Comparison of ENCODE assay signal across 27 cellular contexts in genomic region chr13:111867657-111868056, GRCh38.
"Had no signal": no experiment of that assay in that cellular context is flagged by ENCODE, and none has a peak within 500 bp of the region (broad histone marks: within the 10 kb centered on the region; RNA-seq: fewer than 3 reads in every experiment).

No MANE protein-coding gene starts in this region.

- H3K27ac ChIP-seq: stomach, suprapubic skin, testis, thoracic aorta, thyroid gland, tibial artery, tibial nerve, transverse colon, upper lobe of left lung, upper lobe of right lung, uterus, vagina had no signal

- H3K27me3 ChIP-seq: testis, thyroid gland, tibial artery, tibial nerve, transverse colon, upper lobe of left lung, uterus, vagina had no signal

- H3K36me3 ChIP-seq: stomach, suprapubic skin, thoracic aorta, thyroid gland, tibial artery, tibial nerve, transverse colon, upper lobe of left lung, upper lobe of right lung, uterus, vagina had no signal

- FAIRE-seq: urothelium cell line had no signal

- H3K4me1 ChIP-seq: stomach, suprapubic skin, testis, thyroid gland, tibial artery, transverse colon, upper lobe of left lung, upper lobe of right lung, uterus, vagina had no signal

- H3K9me3 ChIP-seq: suprapubic skin, testis, thoracic aorta, thyroid gland, tibial artery, transverse colon, upper lobe of left lung, upper lobe of right lung, uterus, vagina had no signal

- ATAC-seq: stimulated activated effector memory CD8-positive, alpha-beta T cell treated with anti-CD3 and anti-CD28 coated beads, Interleukin-12 subunit alpha, Interleukin-12 subunit beta, amount 100 ng/mL, for 72 hours; stimulated activated memory B cell treated with anti-CD40 and anti-IgM and Interleukin-4, amounts not matched to agents 10 μg/mL and 1 μg/mL and 100 μg/mL, for 72 hours; stimulated activated naive B cell treated with anti-CD40 and anti-IgM and Interleukin-4, amounts not matched to agents 10 μg/mL and 1 μg/mL and 100 μg/mL, for 72 hours; stimulated activated naive CD8-positive, alpha-beta T cell treated with anti-CD3 and anti-CD28 coated beads, Interleukin-15, amount 100 ng/mL, for 72 hours; stimulated activated naive CD8-positive, alpha-beta T cell treated with anti-CD3 and anti-CD28 coated beads, Interleukin-15, Interleukin-2, amounts not matched to agents 100 U/mL and 50 U/mL, for 24 hours; upper lobe of right lung had no signal

- DNase-seq: stimulated activated CD4-positive, alpha-beta T cell treated with anti-CD3 and anti-CD28 coated beads, Interleukin-2, amount 100 ng/mL, for 48 hours; stimulated activated CD4-positive, alpha-beta T cell treated with anti-CD3 and anti-CD28 coated beads, Interleukin-4, amount 100 ng/mL, for 1 hour; stimulated activated CD4-positive, alpha-beta T cell treated with anti-CD3 and anti-CD28 coated beads, Interleukin-4, amount 100 ng/mL, for 24 hours; stimulated activated CD4-positive, alpha-beta T cell treated with anti-CD3 and anti-CD28 coated beads, Interleukin-4, amount 100 ng/mL, for 4 hours; stimulated activated CD8-positive, alpha-beta memory T cell treated with anti-CD3 and anti-CD28 coated beads, Interleukin-4, amount 100 ng/mL, for 48 hours; stimulated activated naive B cell treated with anti-CD40 and anti-IgM and Interleukin-4, amounts not matched to agents 10 μg/mL and 1 μg/mL and 100 μg/mL, for 72 hours; stimulated activated naive CD4-positive, alpha-beta T cell; stimulated activated naive CD4-positive, alpha-beta T cell treated with Interleukin-2 at 50 U/mL for 16 hours; stimulated activated naive CD8-positive, alpha-beta T cell treated with anti-CD3 and anti-CD28 coated beads, Interleukin-15, amount 100 ng/mL, for 72 hours; stimulated activated naive CD8-positive, alpha-beta T cell treated with anti-CD3 and anti-CD28 coated beads, Interleukin-15, Interleukin-2, amounts not matched to agents 100 U/mL and 50 U/mL, for 24 hours; stomach; substantia nigra; testis; thyroid gland; tibial artery; transverse colon; trophoblast cell; upper lobe of left lung; upper lobe of right lung; uterus had no signal

- H3K4me3 ChIP-seq: stomach, suprapubic skin, testis, thoracic aorta, thyroid gland, tibial artery, tibial nerve, transverse colon, upper lobe of left lung, upper lobe of right lung, uterus, vagina had no signal
